In genomic region chr7:16345979-16346958, GRCh38 we compare ENCODE assay signal across 9 cellular contexts.
A peak's percentile ranks its signal among the peaks of the same experiment; 100 is the strongest.
DNase-seq lines count a peak whose midpoint lies in the region; ATAC-seq, FAIRE-seq and TF ChIP-seq lines count a peak whose summit lies in the region.
"Had no signal": no experiment of that assay in that cellular context is flagged by ENCODE, and none has a peak within 500 bp of the region (broad histone marks: within the 10 kb centered on the region; RNA-seq: fewer than 3 reads in every experiment).

No MANE protein-coding gene starts in this region.

- H3K27me3 Mint-ChIP-seq in effector memory CD8-positive, alpha-beta T cell: no peaks in the 10 kb centered on the region
- H3K27me3 Mint-ChIP-seq: CD4-positive, CD25-positive, alpha-beta regulatory T cell had no signal

- intact Hi-C loops in left ventricle myocardium superior (cut with micrococcal nuclease): no loop called here
- intact Hi-C loops in cardiac septum (cut with DNase I): no loop called here

- peaks cover 4 to 9% of the 10 kb centered on the region in 2 donors for H3K9me3 Mint-ChIP-seq in effector memory CD8-positive, alpha-beta T cell

- peaks cover 6% of the 10 kb centered on the region for H3K36me3 Mint-ChIP-seq in effector memory CD8-positive, alpha-beta T cell (ENCODE audit: insufficient read depth)
- H3K36me3 Mint-ChIP-seq: CD4-positive, CD25-positive, alpha-beta regulatory T cell had no signal

- H3K4me3 Mint-ChIP-seq in effector memory CD8-positive, alpha-beta T cell: peak overlapping the region; percentile 28 to 61
- H3K4me3 Mint-ChIP-seq: CD4-positive, CD25-positive, alpha-beta regulatory T cell had no signal

- in situ Hi-C loops in GM13977 (cut with MboI; ENCODE audit: low pct_unique_long_range_greater_than_20kb, low sequenced_read_pairs, unreplicated experiment): no loop called here

- peak overlapping the region; percentile 3 to 7 for H3K27ac Mint-ChIP-seq in effector memory CD8-positive, alpha-beta T cell
- H3K27ac Mint-ChIP-seq: CD4-positive, CD25-positive, alpha-beta regulatory T cell had no signal

- ATAC-seq in left ventricle myocardium superior (peak; percentile 74), HG03159 (IDR thresholded peaks at IDR 0.05; ENCODE audit: unreplicated experiment) (no peak)
- ATAC-seq in effector memory CD8-positive, alpha-beta T cell (replicated peaks): peak; percentile 89

- FAIRE-seq in HTR-8/SVneo (lab: Jason Lieb, UNC): peak; percentile 70

- no peak for TF ChIP-seq CTCF in GM13977 (IDR thresholded peaks at IDR 0.05; ENCODE audit: extremely low read depth, insufficient read depth, missing control alignments)

- DNase-seq in left ventricle myocardium superior (no peak), cardiac septum (ENCODE audit: low spot score) (no peak), HTR-8/SVneo (ENCODE audit: insufficient read length, low spot score) (peak; percentile 44), GM13977 (ENCODE audit: low spot score) (no peak), activated gamma-delta T cell (lab: John Stamatoyannopoulos, UW) (no peak), NCI-H1417 treated with DMSO at 0.1 percent for 48 hours (lab: John Stamatoyannopoulos, UW) (no peak)
- DNase-seq in effector memory CD8-positive, alpha-beta T cell: peak in 1 of 3 experiments; percentile 9
- DNase-seq: CD4-positive, CD25-positive, alpha-beta regulatory T cell had no signal

- peaks cover 14 to 32% of the 10 kb centered on the region in 2 donors for H3K4me1 Mint-ChIP-seq in effector memory CD8-positive, alpha-beta T cell (ENCODE audit: low read depth in 2 of 2)
- H3K4me1 Mint-ChIP-seq: CD4-positive, CD25-positive, alpha-beta regulatory T cell had no signal
